ENCODE assay signal across 17 cellular contexts in genomic region chr5:104370523-104370922, GRCh38.
"Had no signal": no experiment of that assay in that cellular context is flagged by ENCODE, and none has a peak within 500 bp of the region (broad histone marks: within the 10 kb centered on the region; RNA-seq: fewer than 3 reads in every experiment).

No MANE protein-coding gene starts in this region.

- H3K9me3 Mint-ChIP-seq: stimulated activated memory B cell treated with anti-CD40 and anti-IgM and Interleukin-4, amounts not matched to agents 10 μg/mL and 1 μg/mL and 100 μg/mL, for 72 hours had no signal

- ATAC-seq: left ventricle myocardium superior; natural killer cell treated with Interleukin-12 subunit alpha and Interleukin-12 subunit beta and Interleukin-15 and Interleukin-18, amount 100 ng/mL, for 72 hours; stimulated activated memory B cell treated with anti-CD40 and anti-IgM and Interleukin-4, amounts not matched to agents 10 μg/mL and 1 μg/mL and 100 μg/mL, for 72 hours had no signal

- H3K27ac ChIP-seq: thyroid gland had no signal

- H3K4me3 Mint-ChIP-seq: activated naive CD8-positive, alpha-beta T cell; natural killer cell treated with Interleukin-12 subunit alpha and Interleukin-12 subunit beta and Interleukin-15 and Interleukin-18, amount 100 ng/mL, for 72 hours; stimulated activated memory B cell treated with anti-CD40 and anti-IgM and Interleukin-4, amounts not matched to agents 10 μg/mL and 1 μg/mL and 100 μg/mL, for 72 hours had no signal

- H3K4me1 ChIP-seq: thyroid gland had no signal

- H3K4me3 ChIP-seq: thyroid gland had no signal

- H3K9me3 ChIP-seq: thyroid gland had no signal

- H3K27ac Mint-ChIP-seq: activated naive CD8-positive, alpha-beta T cell; natural killer cell treated with Interleukin-12 subunit alpha and Interleukin-12 subunit beta and Interleukin-15 and Interleukin-18, amount 100 ng/mL, for 72 hours; stimulated activated memory B cell treated with anti-CD40 and anti-IgM and Interleukin-4, amounts not matched to agents 10 μg/mL and 1 μg/mL and 100 μg/mL, for 72 hours had no signal

- DNase-seq: activated CD4-positive, alpha-beta T cell treated with anti-CD3 and anti-CD28 coated beads, Interleukin-2, amount 50 U/mL, for 1 hour; activated CD8-positive, alpha-beta memory T cell treated with anti-CD3 and anti-CD28 coated beads for 24 hours; activated gamma-delta T cell treated with Interleukin-2 at 50 U/mL for 16 hours; amygdala; dermis blood vessel endothelial cell; glutamatergic neuron; hypothalamus; kidney glomerular epithelial cell; left ventricle myocardium superior; mesendoderm; retina; stimulated activated CD4-positive, alpha-beta T cell treated with anti-CD3 and anti-CD28 coated beads, Interleukin-12 subunit alpha, Interleukin-12 subunit beta, amount 100 ng/mL, for 4 hours; stimulated activated CD4-positive, alpha-beta T cell treated with anti-CD3 and anti-CD28 coated beads, Interleukin-2, amount 100 ng/mL, for 48 hours; thyroid gland had no signal

- H3K36me3 Mint-ChIP-seq: activated naive CD8-positive, alpha-beta T cell; stimulated activated memory B cell treated with anti-CD40 and anti-IgM and Interleukin-4, amounts not matched to agents 10 μg/mL and 1 μg/mL and 100 μg/mL, for 72 hours had no signal

- H3K27me3 ChIP-seq: thyroid gland had no signal

- H3K36me3 ChIP-seq: thyroid gland had no signal

- H3K4me1 Mint-ChIP-seq: stimulated activated memory B cell treated with anti-CD40 and anti-IgM and Interleukin-4, amounts not matched to agents 10 μg/mL and 1 μg/mL and 100 μg/mL, for 72 hours had no signal

- H3K27me3 Mint-ChIP-seq: activated naive CD8-positive, alpha-beta T cell; natural killer cell treated with Interleukin-12 subunit alpha and Interleukin-12 subunit beta and Interleukin-15 and Interleukin-18, amount 100 ng/mL, for 72 hours; stimulated activated memory B cell treated with anti-CD40 and anti-IgM and Interleukin-4, amounts not matched to agents 10 μg/mL and 1 μg/mL and 100 μg/mL, for 72 hours had no signal
